ENCODE assay signal across 34 cellular contexts in genomic region chr18:45139478-45139877, GRCh38.
"Had no signal": no experiment of that assay in that cellular context is flagged by ENCODE, and none has a peak within 500 bp of the region (broad histone marks: within the 10 kb centered on the region; RNA-seq: fewer than 3 reads in every experiment).

No MANE protein-coding gene starts in this region.

- H3K27ac Mint-ChIP-seq: activated CD4-positive, alpha-beta T cell treated with anti-CD3 and anti-CD28 coated beads, Interleukin-2, amount 10 ng/mL, durations not matched to agents 24 days and 14 days; activated CD8-positive, alpha-beta T cell treated with anti-CD3 and anti-CD28 coated beads for 36 hours; activated naive CD8-positive, alpha-beta T cell treated with anti-CD3 and anti-CD28 coated beads for 36 hours; activated T-cell treated with anti-CD3 and anti-CD28 coated beads, Interleukin-2, amount 50 U/mL, for 72 hours; activated T-helper 17 cell treated with anti-CD3 and anti-CD28 coated beads, Interleukin-2, amount 50 U/mL, for 72 hours had no signal

- FAIRE-seq: RCC 7860 had no signal

- H3K9me3 Mint-ChIP-seq: activated CD4-positive, alpha-beta T cell treated with anti-CD3 and anti-CD28 coated beads, Interleukin-2, amount 10 ng/mL, durations not matched to agents 24 days and 14 days; activated CD8-positive, alpha-beta T cell treated with anti-CD3 and anti-CD28 coated beads for 36 hours; activated T-helper 17 cell treated with anti-CD3 and anti-CD28 coated beads, Interleukin-2, amount 50 U/mL, for 72 hours had no signal

- ATAC-seq: activated CD8-positive, alpha-beta T cell treated with anti-CD3 and anti-CD28 coated beads for 36 hours; activated T-cell treated with anti-CD3 and anti-CD28 coated beads, Interleukin-2, amount 50 U/mL, for 72 hours; activated T-helper 17 cell treated with anti-CD3 and anti-CD28 coated beads, Interleukin-2, amount 50 U/mL, for 72 hours; Right ventricle myocardium inferior had no signal

- H3K4me3 Mint-ChIP-seq: activated CD4-positive, alpha-beta T cell treated with anti-CD3 and anti-CD28 coated beads, Interleukin-2, amount 10 ng/mL, durations not matched to agents 24 days and 14 days; activated CD8-positive, alpha-beta T cell treated with anti-CD3 and anti-CD28 coated beads for 36 hours; activated naive CD8-positive, alpha-beta T cell treated with anti-CD3 and anti-CD28 coated beads for 36 hours; activated T-cell treated with anti-CD3 and anti-CD28 coated beads, Interleukin-2, amount 50 U/mL, for 72 hours; activated T-helper 17 cell treated with anti-CD3 and anti-CD28 coated beads, Interleukin-2, amount 50 U/mL, for 72 hours had no signal

- H3K36me3 ChIP-seq: cardiac muscle cell, WERI-Rb-1 had no signal

- H3K4me1 Mint-ChIP-seq: activated CD4-positive, alpha-beta T cell treated with anti-CD3 and anti-CD28 coated beads, Interleukin-2, amount 10 ng/mL, durations not matched to agents 24 days and 14 days; activated naive CD8-positive, alpha-beta T cell treated with anti-CD3 and anti-CD28 coated beads for 36 hours; activated T-helper 17 cell treated with anti-CD3 and anti-CD28 coated beads, Interleukin-2, amount 50 U/mL, for 72 hours had no signal

- H3K27me3 Mint-ChIP-seq: activated CD4-positive, alpha-beta T cell treated with anti-CD3 and anti-CD28 coated beads, Interleukin-2, amount 10 ng/mL, durations not matched to agents 24 days and 14 days had no signal

- H3K27ac ChIP-seq: cardiac muscle cell, PC-9, RWPE1, WERI-Rb-1 had no signal

- DNase-seq: activated CD4-positive, alpha-beta T cell treated with anti-CD3 and anti-CD28 coated beads, Interleukin-2, amount 10 ng/mL, durations not matched to agents 24 days and 14 days; activated CD4-positive, alpha-beta T cell treated with anti-CD3 and anti-CD28 coated beads, Interleukin-2, amount 50 U/mL, for 4 hours; activated CD8-positive, alpha-beta T cell treated with anti-CD3 and anti-CD28 coated beads for 36 hours; activated effector memory CD4-positive, alpha-beta T cell treated with anti-CD3 and anti-CD28 coated beads, Interleukin-2, amount 50 U/mL, for 16 hours; activated naive CD4-positive, alpha-beta T cell; activated naive CD4-positive, alpha-beta T cell treated with anti-CD3 and anti-CD28 coated beads, Interleukin-2, amount 50 U/mL, for 16 hours; activated naive CD8-positive, alpha-beta T cell treated with anti-CD3 and anti-CD28 coated beads for 36 hours; activated T-cell treated with anti-CD3 and anti-CD28 coated beads, Interleukin-2, amount 50 U/mL, for 1 hour; activated T-cell treated with anti-CD3 and anti-CD28 coated beads, Interleukin-2, amount 50 U/mL, for 72 hours; amniotic stem cell; aorta; Kasumi-1; KG1; MM.1S; MV-4-11; NCI-H1092; NCI-H1417; NCI-H146; NCI-H187; NCI-H2081; NCI-H226; NCI-H446 treated with DMSO at 0.1 percent for 48 hours; NCI-H524 treated with DMSO at 0.1 percent for 48 hours; PC-9; SW 1271; T-helper 1 cell; T-helper 2 cell; T-helper 9 cell; WERI-Rb-1 had no signal

- H3K36me3 Mint-ChIP-seq: activated naive CD8-positive, alpha-beta T cell treated with anti-CD3 and anti-CD28 coated beads for 36 hours had no signal

- H3K4me3 ChIP-seq: cardiac muscle cell, PC-9 had no signal

- H2AFZ ChIP-seq: PC-9 had no signal

- H3K4me2 ChIP-seq: PC-9 had no signal
